8 cellular contexts compared by ENCODE assay signal in the genomic region with DNA sequence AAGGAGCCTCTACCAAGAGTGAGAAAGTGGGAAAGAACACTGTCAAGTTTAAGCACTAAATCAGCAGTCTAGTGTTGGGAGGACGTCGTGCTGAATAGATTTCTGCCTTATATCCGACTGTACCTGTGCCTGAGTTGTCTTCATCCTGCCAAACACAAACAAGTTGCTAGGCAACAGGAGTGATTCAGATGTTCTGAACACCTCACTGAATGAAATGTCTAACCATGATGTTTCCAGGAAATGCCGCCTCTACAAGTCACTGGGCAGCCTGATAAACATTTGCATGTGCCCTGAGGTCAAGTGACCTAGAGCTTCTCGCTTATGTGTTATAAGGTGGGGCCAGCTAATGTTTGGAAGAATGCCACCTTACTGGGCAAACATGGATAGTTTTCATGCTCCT. TPM values are rescaled to one million over a fixed set of nuclear protein-coding genes. Genes with fewer than 3 reads are reported as not detected.
DNase-seq lines count a peak whose midpoint lies in the region; ATAC-seq and TF ChIP-seq lines count a peak whose summit lies in the region.

No MANE protein-coding gene starts in this region.

- H3K9me3 ChIP-seq in CD4-positive, CD25-positive, alpha-beta regulatory T cell (ENCODE audit: control insufficient read depth in 2 of 2, low read length in 2 of 2): no peaks in the 10 kb centered on the region

- DNase-seq in CD4-positive, CD25-positive, alpha-beta regulatory T cell: peak in 2 of 3 donors; percentile 1 to 4
- peak; percentile 55 for DNase-seq in HFFc6
- peak; percentile 23 for DNase-seq in activated CD4-positive, alpha-beta memory T cell treated with anti-CD3 and anti-CD28 coated beads, Interleukin-2, amount 10 ng/mL, durations not matched to agents 7 days and 5 days
- DNase-seq in iris pigment epithelial cell (ENCODE audit: low read depth): peak; percentile 91
- no peak for DNase-seq in iPS-NIHi11 (ENCODE audit: low spot score)

- peaks cover 0 to 3% (median 0%) of the 10 kb centered on the region in 4 donors for H3K4me1 Mint-ChIP-seq in CD4-positive, CD25-positive, alpha-beta regulatory T cell
- peaks cover 24% of the 10 kb centered on the region for H3K4me1 Mint-ChIP-seq in HFFc6 (ENCODE audit: low read depth)
- peaks cover 13% of the 10 kb centered on the region for H3K4me1 Mint-ChIP-seq in activated CD4-positive, alpha-beta memory T cell treated with anti-CD3 and anti-CD28 coated beads, Interleukin-2, amount 10 ng/mL, durations not matched to agents 7 days and 5 days

- H3K27ac Mint-ChIP-seq in CD4-positive, CD25-positive, alpha-beta regulatory T cell: no peak overlapping the region
- peak overlapping the region; percentile 60 for H3K27ac Mint-ChIP-seq in HFFc6
- no peak overlapping the region for H3K27ac Mint-ChIP-seq in activated CD4-positive, alpha-beta memory T cell treated with anti-CD3 and anti-CD28 coated beads, Interleukin-2, amount 10 ng/mL, durations not matched to agents 7 days and 5 days

- H3K9me3 Mint-ChIP-seq in CD4-positive, CD25-positive, alpha-beta regulatory T cell: no peaks in the 10 kb centered on the region
- H3K9me3 Mint-ChIP-seq in HFFc6: no peaks in the 10 kb centered on the region
- no peaks in the 10 kb centered on the region for H3K9me3 Mint-ChIP-seq in activated CD4-positive, alpha-beta memory T cell treated with anti-CD3 and anti-CD28 coated beads, Interleukin-2, amount 10 ng/mL, durations not matched to agents 7 days and 5 days

- POLR2A ChIA-PET in activated CD4-positive, alpha-beta memory T cell treated with anti-CD3 and anti-CD28 coated beads, Interleukin-2, amount 10 ng/mL, durations not matched to agents 7 days and 5 days (lab: Charles Lee): no interaction called here

- no peak for ATAC-seq in CD4-positive, CD25-positive, alpha-beta regulatory T cell (ENCODE audit: low read depth in 2 of 2)
- no peak for ATAC-seq in GM21528 (IDR thresholded peaks at IDR 0.05; ENCODE audit: low FRiP score, unreplicated experiment)
- no peak for ATAC-seq in GM18519 (IDR thresholded peaks at IDR 0.05; ENCODE audit: low FRiP score, unreplicated experiment)
- no peak for ATAC-seq in HG03520 (IDR thresholded peaks at IDR 0.05; ENCODE audit: unreplicated experiment)

- H3K27ac ChIP-seq in CD4-positive, CD25-positive, alpha-beta regulatory T cell (ENCODE audit: insufficient read depth, low read length, poor library complexity, severe bottlenecking): no peak overlapping the region

- CTCF ChIA-PET in activated CD4-positive, alpha-beta memory T cell treated with anti-CD3 and anti-CD28 coated beads, Interleukin-2, amount 10 ng/mL, durations not matched to agents 7 days and 5 days (lab: Charles Lee): no interaction called here

- no peak for TF ChIP-seq CTCF in HFFc6 (IDR thresholded peaks at IDR 0.05)

- no peaks in the 10 kb centered on the region for H3K36me3 Mint-ChIP-seq in CD4-positive, CD25-positive, alpha-beta regulatory T cell
- H3K36me3 Mint-ChIP-seq in HFFc6 (ENCODE audit: low read depth): peaks cover 4% of the 10 kb centered on the region; the same call in 1 of the 2 replicates
- H3K36me3 Mint-ChIP-seq in activated CD4-positive, alpha-beta memory T cell treated with anti-CD3 and anti-CD28 coated beads, Interleukin-2, amount 10 ng/mL, durations not matched to agents 7 days and 5 days (ENCODE audit: low read depth): no peaks in the 10 kb centered on the region

- H3K4me3 ChIP-seq in CD4-positive, CD25-positive, alpha-beta regulatory T cell (ENCODE audit: low read depth, low read length): no peak overlapping the region

- H3K27me3 ChIP-seq in CD4-positive, CD25-positive, alpha-beta regulatory T cell (ENCODE audit: control insufficient read depth, insufficient read depth, low read length): peaks cover 3% of the 10 kb centered on the region

- H3K36me3 ChIP-seq in CD4-positive, CD25-positive, alpha-beta regulatory T cell (ENCODE audit: control insufficient read depth, insufficient read depth, low read length): no peaks in the 10 kb centered on the region

- peaks cover 8% of the 10 kb centered on the region for H3K27me3 Mint-ChIP-seq in CD4-positive, CD25-positive, alpha-beta regulatory T cell
- H3K27me3 Mint-ChIP-seq in HFFc6 (ENCODE audit: insufficient read depth): no peaks in the 10 kb centered on the region; the same call in none of the 2 replicates
- H3K27me3 Mint-ChIP-seq in activated CD4-positive, alpha-beta memory T cell treated with anti-CD3 and anti-CD28 coated beads, Interleukin-2, amount 10 ng/mL, durations not matched to agents 7 days and 5 days: peaks cover 10% of the 10 kb centered on the region

- no peaks in the 10 kb centered on the region for H3K4me1 ChIP-seq in CD4-positive, CD25-positive, alpha-beta regulatory T cell (ENCODE audit: control insufficient read depth, insufficient read depth, low read length, poor library complexity, severe bottlenecking)

- no peak overlapping the region for H3K4me3 Mint-ChIP-seq in CD4-positive, CD25-positive, alpha-beta regulatory T cell
- H3K4me3 Mint-ChIP-seq in HFFc6: peak overlapping the region; percentile 43; the same call in 1 of the 2 replicates
- H3K4me3 Mint-ChIP-seq in activated CD4-positive, alpha-beta memory T cell treated with anti-CD3 and anti-CD28 coated beads, Interleukin-2, amount 10 ng/mL, durations not matched to agents 7 days and 5 days: no peak overlapping the region

RNA-seq across cellular contexts. Expression of gene SGMS2, which starts 37.9 kb away (rescaled TPM):
- total RNA-seq in CD4-positive, CD25-positive, alpha-beta regulatory T cell: not detected
- not detected for polyA plus RNA-seq in CD4-positive, CD25-positive, alpha-beta regulatory T cell
- 10 to 100 TPM; 30.5 to 45.9 (median 34.7) TPM for total RNA-seq in HFFc6 (2021; fragmentation: NEBNext Ultra II Directional; extraction: Animal tissue kit (Norgen Biotek cat#: 25700))
- total RNA-seq in activated CD4-positive, alpha-beta memory T cell treated with anti-CD3 and anti-CD28 coated beads, Interleukin-2, amount 10 ng/mL, durations not matched to agents 7 days and 5 days: under 1 TPM; 0.10 to 0.48 TPM

Comparison
In these comparisons a context has a peak if more than half of its experiments do, and no peak if none do; other contexts are left out.
1. RNA of gene SGMS2, which starts 37.9 kb away (total RNA-seq): 30.5 to 45.9 TPM in HFFc6; 0.10 to 0.48 TPM in activated CD4-positive, alpha-beta memory T cell treated with anti-CD3 and anti-CD28 coated beads, Interleukin-2, amount 10 ng/mL, durations not matched to agents 7 days and 5 days and not detected in CD4-positive, CD25-positive, alpha-beta regulatory T cell (single experiment); every median in the first group is over 10 times any median in the second.